In genomic region chr5:126605525-126605924, GRCh38 we compare ENCODE assay signal across 18 cellular contexts. TPM values are rescaled to one million over a fixed set of nuclear protein-coding genes. Genes with fewer than 3 reads are reported as not detected.
DNase-seq lines count a peak whose midpoint lies in the region; ATAC-seq and TF ChIP-seq lines count a peak whose summit lies in the region.
"Had no signal": no experiment of that assay in that cellular context is flagged by ENCODE, and none has a peak within 500 bp of the region (broad histone marks: within the 10 kb centered on the region; RNA-seq: fewer than 3 reads in every experiment).

No MANE protein-coding gene starts in this region.

- H3K27ac ChIP-seq in coronary artery: no peak overlapping the region
- H3K27ac ChIP-seq: HL-60, prostate gland had no signal

- H3K4me1 ChIP-seq in skeletal muscle satellite cell (ENCODE audit: control insufficient read depth, insufficient read depth, low read length): peaks cover 11% of the 10 kb centered on the region
- H3K4me1 ChIP-seq: prostate gland had no signal

- no peak overlapping the region for H3K27ac Mint-ChIP-seq in activated T-cell treated with anti-CD3 and anti-CD28 coated beads, Interleukin-2, amount 50 U/mL, for 72 hours

- H3K9me3 Mint-ChIP-seq in activated T-cell treated with anti-CD3 and anti-CD28 coated beads, Interleukin-2, amount 50 U/mL, for 72 hours: no peaks in the 10 kb centered on the region

- no peaks in the 10 kb centered on the region for H3K27me3 Mint-ChIP-seq in activated T-cell treated with anti-CD3 and anti-CD28 coated beads, Interleukin-2, amount 50 U/mL, for 72 hours (ENCODE audit: low read depth)

- H3K36me3 ChIP-seq in skeletal muscle satellite cell (ENCODE audit: insufficient read depth, low read length): peaks cover 47% of the 10 kb centered on the region

- H3K9ac ChIP-seq in skeletal muscle satellite cell (ENCODE audit: low read depth, low read length): no peak overlapping the region

- peaks cover 5 to 26% of the 10 kb centered on the region in 2 donors for H3K36me3 Mint-ChIP-seq in activated T-cell treated with anti-CD3 and anti-CD28 coated beads, Interleukin-2, amount 50 U/mL, for 72 hours (ENCODE audit: insufficient read depth in 2 of 2)

- peak overlapping the region; percentile 54 for H3K4me2 ChIP-seq in skeletal muscle satellite cell (ENCODE audit: low read length)

- ATAC-seq in activated T-cell treated with anti-CD3 and anti-CD28 coated beads, Interleukin-2, amount 50 U/mL, for 72 hours (replicated peaks in 1 of 2): no peak
- ATAC-seq: stimulated activated naive CD8-positive, alpha-beta T cell treated with anti-CD3 and anti-CD28 coated beads, Interleukin-15, Interleukin-2, amounts not matched to agents 100 U/mL and 50 U/mL, for 24 hours had no signal

- H3K4me3 ChIP-seq in NB4 (ENCODE audit: low read depth, low read length) (peak overlapping the region; percentile 32), coronary artery (peak overlapping the region; percentile 29), skeletal muscle satellite cell (ENCODE audit: low read length) (no peak overlapping the region)
- H3K4me3 ChIP-seq: prostate gland had no signal

- H3K4me1 Mint-ChIP-seq in activated T-cell treated with anti-CD3 and anti-CD28 coated beads, Interleukin-2, amount 50 U/mL, for 72 hours (ENCODE audit: low read depth): peaks cover 70% of the 10 kb centered on the region

- no peaks in the 10 kb centered on the region for H3K9me3 ChIP-seq in skeletal muscle satellite cell (replicated peaks; ENCODE audit: low read length)
- H3K9me3 ChIP-seq: prostate gland had no signal

- CTCF ChIA-PET in HEK293T (lab: Yijun Ruan, JAX): no interaction called here

- POLR2A ChIA-PET in HEK293T (lab: Yijun Ruan, JAX): interaction anchor here (1.2 to 1.5 kb wide), 2 partner anchors 10 to 276 kb away, joined by 3 read pairs; partner anchors contain the start of gene ALDH7A1

- no peaks in the 10 kb centered on the region for H3K27me3 ChIP-seq in skeletal muscle satellite cell (ENCODE audit: control insufficient read depth, insufficient read depth, low read length)

- no peak for TF ChIP-seq CTCF in NB4 (IDR thresholded peaks at IDR 0.05; ENCODE audit: low read depth, low read length)
- no peak for TF ChIP-seq CTCF in coronary artery (IDR thresholded peaks at IDR 0.05)

- no peak for DNase-seq in activated T-cell treated with anti-CD3 and anti-CD28 coated beads, Interleukin-2, amount 50 U/mL, for 72 hours
- DNase-seq in activated T-cell treated with anti-CD3 and anti-CD28 coated beads for 4 hours (no peak), NB4 (ENCODE audit: low read depth) (no peak), coronary artery (ENCODE audit: low spot score) (no peak), SHP77 treated with DMSO at 0.1 percent for 48 hours (lab: John Stamatoyannopoulos, UW) (no peak), HEK293T (ENCODE audit: extremely low spot score) (no peak)
- DNase-seq in NK-92 treated with Interleukin-12 subunit alpha and Interleukin-12 subunit beta, amount 100 ng/mL, for 24 hours (lab: John Stamatoyannopoulos, UW): no peak
- DNase-seq: ACHN; activated CD4-positive, alpha-beta T cell treated with anti-CD3 and anti-CD28 coated beads for 4 hours; central memory CD4-positive, alpha-beta T cell; effector CD8-positive, alpha-beta T cell; NCI-H345; SIG-M5; stimulated activated naive CD8-positive, alpha-beta T cell treated with anti-CD3 and anti-CD28 coated beads, Interleukin-15, Interleukin-2, amounts not matched to agents 100 U/mL and 50 U/mL, for 24 hours; T1000 had no signal

- no peak for TF ChIP-seq POLR2A in NB4 (IDR thresholded peaks at IDR 0.05; ENCODE audit: extremely low read depth, insufficient read length)

- H3K4me3 Mint-ChIP-seq in activated T-cell treated with anti-CD3 and anti-CD28 coated beads, Interleukin-2, amount 50 U/mL, for 72 hours: peak overlapping the region; percentile 41 to 63

TF ChIP-seq in HEK293T, 16 proteins besides CTCF, POLR2A, EP300 and RAD21:
- TF ChIP-seq ZNF384 (IDR thresholded peaks at IDR 0.05) (no peak), PKNOX1 (IDR thresholded peaks at IDR 0.05) (no peak), FOXM1 (IDR thresholded peaks at IDR 0.05; ENCODE audit: borderline replicate concordance) (no peak), BHLHE40 (IDR thresholded peaks at IDR 0.05; ENCODE audit: borderline replicate concordance) (no peak), ELF4 (IDR thresholded peaks at IDR 0.05) (no peak), LEF1 (IDR thresholded peaks at IDR 0.05; ENCODE audit: borderline replicate concordance) (no peak), SUZ12 (IDR thresholded peaks at IDR 0.05) (no peak), FOXK2 (IDR thresholded peaks at IDR 0.05) (no peak), L3MBTL2 (conservative IDR thresholded peaks at IDR 0.05) (no peak), NFRKB (IDR thresholded peaks at IDR 0.05) (no peak), SP1 (IDR thresholded peaks at IDR 0.05) (no peak), ARNT (IDR thresholded peaks at IDR 0.05) (no peak), HDGF (IDR thresholded peaks at IDR 0.05; ENCODE audit: borderline replicate concordance) (no peak), TARDBP (IDR thresholded peaks at IDR 0.05) (no peak), CTBP1 (IDR thresholded peaks at IDR 0.05; ENCODE audit: borderline replicate concordance) (no peak), FOXA1 (IDR thresholded peaks at IDR 0.05) (no peak)
TF ChIP-seq in HEK293T: peak in this region for 0.

RNA-seq across cellular contexts. Expression of gene PHAX, which starts 4.8 kb away (rescaled TPM):
- 10 to 100 TPM; 30.6 to 40.0 TPM for total RNA-seq in activated T-cell treated with anti-CD3 and anti-CD28 coated beads, Interleukin-2, amount 50 U/mL, for 72 hours
- 44.1 and 51.5 TPM in 2 replicates for total RNA-seq in skeletal muscle satellite cell (2012; rRNA removed)

RNA-seq across cellular contexts. Expression of gene ALDH7A1, which starts 10.5 kb away (rescaled TPM):
- total RNA-seq in activated T-cell treated with anti-CD3 and anti-CD28 coated beads, Interleukin-2, amount 50 U/mL, for 72 hours: 1 to 10 TPM; 4.8 to 5.8 TPM
- 14.9 and 18.3 TPM in 2 replicates for total RNA-seq in skeletal muscle satellite cell (2012; rRNA removed)
